In genomic region chr10:93495654-93496321, GRCh38 we compare ENCODE assay signal across 8 cellular contexts. TPM values are rescaled to one million over a fixed set of nuclear protein-coding genes. Genes with fewer than 3 reads are reported as not detected.
DNase-seq lines count a peak whose midpoint lies in the region; ATAC-seq and TF ChIP-seq lines count a peak whose summit lies in the region.

No MANE protein-coding gene starts in this region.

- no peaks in the 10 kb centered on the region for H3K36me3 Mint-ChIP-seq in mesothelial cell of epicardium

- H3K27me3 Mint-ChIP-seq in mesothelial cell of epicardium (ENCODE audit: low read depth): peaks cover 8% of the 10 kb centered on the region

- peaks cover 12% of the 10 kb centered on the region for H3K4me1 ChIP-seq in vagina

- peak overlapping the region; percentile 90 for H3K4me3 Mint-ChIP-seq in mesothelial cell of epicardium

- H3K9me3 Mint-ChIP-seq in mesothelial cell of epicardium: no peaks in the 10 kb centered on the region

- no peaks in the 10 kb centered on the region for H3K9me3 ChIP-seq in vagina

- no peak for TF ChIP-seq POLR2A in vagina (IDR thresholded peaks at IDR 0.05)

- TF ChIP-seq CTCF in RWPE1 (conservative IDR thresholded peaks at IDR 0.05; ENCODE audit: low read depth) (no peak), mesothelial cell of epicardium (IDR thresholded peaks at IDR 0.05; ENCODE audit: unreplicated experiment) (no peak), vagina (IDR thresholded peaks at IDR 0.05) (no peak)

- no peaks in the 10 kb centered on the region for H3K27me3 ChIP-seq in vagina

- CTCF ChIA-PET in RWPE1 (lab: Yijun Ruan, JAX): interaction anchor here (0.7 to 1.5 kb wide), 5 partner anchors 13 to 143 kb away, joined by 4 to 8 read pairs (median 5); partner anchors contain the start of gene MYOF

- peak overlapping the region; percentile 85 for H3K27ac Mint-ChIP-seq in mesothelial cell of epicardium

- intact Hi-C loops in vagina (cut with DNase I): no loop called here

- H3K4me1 Mint-ChIP-seq in mesothelial cell of epicardium: peaks cover 17% of the 10 kb centered on the region

- peak; percentile 11 for DNase-seq in DMS79 treated with DMSO at 0.1 percent for 48 hours (lab: John Stamatoyannopoulos, UW)
- peak; percentile 53 for DNase-seq in RWPE1 (ENCODE audit: low spot score)
- peak; percentile 31 for DNase-seq in dedifferentiated amniotic fluid mesenchymal stem cell (ENCODE audit: extremely low spot score)
- DNase-seq in mesothelial cell of epicardium (ENCODE audit: low spot score in 2 of 2, unreplicated experiment in 2 of 2): no peak
- DNase-seq in vagina (ENCODE audit: extremely low spot score in 2 of 2): no peak
- no peak for DNase-seq in NK-92 treated with Interleukin-12 subunit alpha and Interleukin-12 subunit beta, amount 100 ng/mL, for 24 hours (lab: John Stamatoyannopoulos, UW)

- peak overlapping the region; percentile 62 to 77 for H3K4me3 ChIP-seq in vagina

- ATAC-seq in GM21360 (IDR thresholded peaks at IDR 0.05; ENCODE audit: unreplicated experiment) (peak; percentile 16), HG03521 (IDR thresholded peaks at IDR 0.05; ENCODE audit: unreplicated experiment) (peak; percentile 17)

- peak overlapping the region; percentile 95 for H3K27ac ChIP-seq in RWPE1
- peak overlapping the region; percentile 45 for H3K27ac ChIP-seq in vagina

- POLR2A ChIA-PET in RWPE1 (lab: Yijun Ruan, JAX; ENCODE audit: low non-redundant PET): interaction anchor here (0.6 to 0.9 kb wide), 2 partner anchors 11 to 32 kb away, joined by 9 to 12 read pairs; no protein-coding TSS in a partner anchor

- no peaks in the 10 kb centered on the region for H3K36me3 ChIP-seq in vagina

RNA-seq across cellular contexts. Expression of gene CEP55, which starts 0.6 kb away (rescaled TPM):
- total RNA-seq in mesothelial cell of epicardium (6.0 to 6.3 TPM (median 6.0 TPM) in 3 replicates), vagina (3.2 TPM)

RNA-seq across cellular contexts. Expression of gene MYOF, which starts 13.7 kb away (rescaled TPM):
- total RNA-seq in mesothelial cell of epicardium (53.3 to 58.5 TPM (median 56.0 TPM) in 3 replicates), vagina (107 TPM)

Comparison
In these comparisons a context has a peak if more than half of its experiments do, and no peak if none do; other contexts are left out.
1. DNase-seq: peak in DMS79 treated with DMSO at 0.1 percent for 48 hours (single experiment), RWPE1 (single experiment) and dedifferentiated amniotic fluid mesenchymal stem cell (single experiment); none in mesothelial cell of epicardium (0 of 2), vagina (0 of 2) and NK-92 treated with Interleukin-12 subunit alpha and Interleukin-12 subunit beta, amount 100 ng/mL, for 24 hours (single experiment).